1 cellular context compared by ENCODE assay signal in genomic region chrX:101359966-101360365, GRCh38.
TF ChIP-seq lines count a peak whose summit lies in the region.

No MANE protein-coding gene starts in this region.

TF ChIP-seq in IMR-90, 13 proteins besides CTCF, POLR2A, EP300 and RAD21:
- TF ChIP-seq RFX5 (IDR thresholded peaks at IDR 0.05; ENCODE audit: low read depth, low read length), result no peak
- TF ChIP-seq MAZ (IDR thresholded peaks at IDR 0.05; ENCODE audit: borderline replicate concordance, low read depth, low read length), result no peak
- no peak for TF ChIP-seq SMC3 (IDR thresholded peaks at IDR 0.05; ENCODE audit: low read depth, low read length)
- no peak for TF ChIP-seq BHLHE40 (IDR thresholded peaks at IDR 0.05; ENCODE audit: low read depth, low read length)
- TF ChIP-seq MAFK (IDR thresholded peaks at IDR 0.05; ENCODE audit: low read depth, low read length), result no peak
- TF ChIP-seq CHD1 (IDR thresholded peaks at IDR 0.05; ENCODE audit: low read depth, low read length), result no peak
- TF ChIP-seq NFE2L2 (IDR thresholded peaks at IDR 0.05; ENCODE audit: low read depth, low read length), result no peak
- TF ChIP-seq MXI1 (IDR thresholded peaks at IDR 0.05; ENCODE audit: borderline replicate concordance, low read depth, low read length), result no peak
- TF ChIP-seq FOS (IDR thresholded peaks at IDR 0.05; ENCODE audit: low read depth, low read length), result no peak
- TF ChIP-seq CEBPB (IDR thresholded peaks at IDR 0.05; ENCODE audit: low read depth, low read length), result no peak
- no peak for TF ChIP-seq USF2 (IDR thresholded peaks at IDR 0.05; ENCODE audit: low read depth, low read length)
- no peak for TF ChIP-seq RCOR1 (IDR thresholded peaks at IDR 0.05; ENCODE audit: insufficient replicate concordance, low read length)
- TF ChIP-seq ELK1 (IDR thresholded peaks at IDR 0.05; ENCODE audit: borderline replicate concordance, low read depth, low read length), result no peak
